Comparison of ENCODE assay signal across 18 cellular contexts in the genomic region with DNA sequence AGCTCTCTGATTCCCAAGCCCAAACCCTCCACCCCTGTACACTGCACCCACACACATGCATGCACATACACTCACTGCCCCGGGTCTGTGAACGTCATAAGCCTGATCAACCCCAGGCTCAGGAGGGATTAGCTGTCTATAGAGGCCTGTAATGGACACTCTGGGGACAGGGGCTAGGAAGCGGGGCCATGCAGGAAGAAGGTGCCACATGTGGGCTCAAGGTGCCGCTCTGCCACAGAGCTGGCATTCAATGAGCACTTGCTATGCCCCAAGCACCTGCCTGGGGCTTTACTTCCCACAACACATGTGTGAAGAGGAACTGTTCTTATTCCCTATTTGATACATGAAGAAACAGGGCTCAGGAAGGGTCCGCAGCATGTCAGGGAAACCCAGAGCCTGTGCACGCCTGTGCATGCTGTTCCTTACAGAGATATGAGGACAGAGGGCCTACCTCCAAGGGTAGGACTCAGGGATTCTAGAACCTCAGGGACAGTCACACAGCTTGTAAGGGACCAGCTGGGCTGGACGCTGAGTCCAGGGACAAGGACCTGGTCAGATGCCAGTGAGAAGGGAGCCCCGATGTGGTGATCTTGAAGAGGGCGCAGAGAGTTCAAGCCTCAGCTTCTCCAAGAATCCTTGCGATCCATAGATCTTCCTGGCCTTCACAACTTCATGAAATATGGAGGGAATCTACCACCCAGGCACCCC. TPM values are rescaled to one million over a fixed set of nuclear protein-coding genes. Genes with fewer than 3 reads are reported as not detected.
A peak's percentile ranks its signal among the peaks of the same experiment; 100 is the strongest.
DNase-seq lines count a peak whose midpoint lies in the region; ATAC-seq and TF ChIP-seq lines count a peak whose summit lies in the region.
"Had no signal": no experiment of that assay in that cellular context is flagged by ENCODE, and none has a peak within 500 bp of the region (broad histone marks: within the 10 kb centered on the region; RNA-seq: fewer than 3 reads in every experiment).

No MANE protein-coding gene starts in this region.

- no peaks in the 10 kb centered on the region for H3K9me3 Mint-ChIP-seq in neural crest cell
- H3K9me3 Mint-ChIP-seq: activated naive CD8-positive, alpha-beta T cell treated with anti-CD3 and anti-CD28 coated beads, Interleukin-2, amount 10 ng/mL, durations not matched to agents 7 days and 5 days; mesothelial cell of epicardium; nephron progenitor cell; type B pancreatic cell had no signal

- H3K27ac Mint-ChIP-seq in neural crest cell (ENCODE audit: unreplicated experiment) = peak overlapping the region; percentile 90
- H3K27ac Mint-ChIP-seq: activated naive CD8-positive, alpha-beta T cell treated with anti-CD3 and anti-CD28 coated beads, Interleukin-2, amount 10 ng/mL, durations not matched to agents 7 days and 5 days; mesothelial cell of epicardium had no signal

- intact Hi-C loops in adrenal gland (cut with DNase I) = loop anchor here in 1 of 2 donors (5.0 kb wide), 1 partner anchor 35 kb away; no protein-coding TSS in a partner anchor
- intact Hi-C loops in stomach (cut with DNase I; ENCODE audit: low total_unique reads) = no loop called here

- H3K4me3 Mint-ChIP-seq in neural crest cell = peak overlapping the region; percentile 68
- H3K4me3 Mint-ChIP-seq: activated naive CD8-positive, alpha-beta T cell treated with anti-CD3 and anti-CD28 coated beads, Interleukin-2, amount 10 ng/mL, durations not matched to agents 7 days and 5 days; mesothelial cell of epicardium had no signal

- TF ChIP-seq CTCF in adrenal gland (IDR thresholded peaks at IDR 0.05) = no peak
- TF ChIP-seq CTCF in neural crest cell (conservative IDR thresholded peaks at IDR 0.05) = no peak
- no peak for TF ChIP-seq CTCF in stomach (IDR thresholded peaks at IDR 0.05)

- TF ChIP-seq POLR2A in adrenal gland (IDR thresholded peaks at IDR 0.05) (no peak), stomach (IDR thresholded peaks at IDR 0.05) (no peak)

- H3K36me3 ChIP-seq in adrenal gland (replicated peaks in 1 of 2) (no peaks in the 10 kb centered on the region), stomach (no peaks in the 10 kb centered on the region)

- H3K36me3 Mint-ChIP-seq in neural crest cell (ENCODE audit: low read depth) = no peaks in the 10 kb centered on the region
- H3K36me3 Mint-ChIP-seq: activated naive CD8-positive, alpha-beta T cell treated with anti-CD3 and anti-CD28 coated beads, Interleukin-2, amount 10 ng/mL, durations not matched to agents 7 days and 5 days; mesothelial cell of epicardium had no signal

- TF ChIP-seq EP300 in stomach (IDR thresholded peaks at IDR 0.05) = no peak

- H3K9me3 ChIP-seq in adrenal gland (replicated peaks in 1 of 3) (no peaks in the 10 kb centered on the region), stomach (no peaks in the 10 kb centered on the region)

- no peak overlapping the region for H3K4me3 ChIP-seq in adrenal gland
- no peak overlapping the region for H3K4me3 ChIP-seq in stomach
- H3K4me3 ChIP-seq: coronary artery had no signal

- H3K27me3 ChIP-seq in adrenal gland = no peaks in the 10 kb centered on the region
- no peaks in the 10 kb centered on the region for H3K27me3 ChIP-seq in stomach

- H3K27me3 Mint-ChIP-seq in neural crest cell (ENCODE audit: low read depth) = no peaks in the 10 kb centered on the region
- H3K27me3 Mint-ChIP-seq: type B pancreatic cell had no signal

- 79 to 86% (median 82%) methylated on average over 7 to 10 of the region's 10 CpGs for WGBS in adrenal gland, 4 donors
- WGBS in stomach, 5 donors = 64 to 89% (median 87%) methylated on average over 10 of the region's 10 CpGs

- H3K4me1 ChIP-seq in adrenal gland (replicated peaks in 1 of 2) (peaks cover 54 to 63% of the 10 kb centered on the region in 2 donors), stomach (peaks cover 69 to 94% (median 88%) of the 10 kb centered on the region in 4 donors)

- ATAC-seq in GM19452 (IDR thresholded peaks at IDR 0.05; ENCODE audit: unreplicated experiment) = no peak
- ATAC-seq: activated CD4-positive, CD25-positive, alpha-beta regulatory T cell treated with anti-CD3 and anti-CD28 coated beads, Interleukin-2, amount 50 U/mL, for 24 hours; left colon had no signal

- DNase-seq in NCI-H82 (lab: John Stamatoyannopoulos, UW) (peak; percentile 82), adrenal gland (peak in 4 of 7 donors; percentile 12 to 49 (median 19)), neural crest cell (ENCODE audit: low read depth, low spot score) (no peak), stomach (no peak), GOT3 (lab: John Stamatoyannopoulos, UW) (no peak)
- no peak for DNase-seq in activated naive CD4-positive, alpha-beta T cell treated with anti-CD3 and anti-CD28 coated beads, Interleukin-2, amount 50 U/mL, for 16 hours
- DNase-seq: activated naive CD8-positive, alpha-beta T cell treated with anti-CD3 and anti-CD28 coated beads, Interleukin-2, amount 10 ng/mL, durations not matched to agents 7 days and 5 days; AML-193; Karpas-422; NCI-H1092; NCI-H2081; nephron progenitor cell had no signal

- peaks cover 34% of the 10 kb centered on the region for H3K4me1 Mint-ChIP-seq in neural crest cell

- no peak overlapping the region for H3K27ac ChIP-seq in adrenal gland
- peak overlapping the region; percentile 13 to 94 (median 63) for H3K27ac ChIP-seq in stomach
- H3K27ac ChIP-seq: coronary artery had no signal

RNA-seq across cellular contexts. Expression of a gene that starts 5.0 kb away (rescaled TPM):
- 100 to 1,000 TPM in 7 of 8 donors, 10 to 100 TPM in 1; 84.0 to 207 (median 134) TPM for total RNA-seq in adrenal gland
- 100 to 1,000 TPM in 1 of 3 donors, 10 to 100 TPM in 2; 80.3 to 113 (median 97.5) TPM for polyA plus RNA-seq in adrenal gland
- total RNA-seq in neural crest cell = 67.7 and 69.9 TPM in 2 replicates
- total RNA-seq in stomach = 100 to 1,000 TPM in 1 of 5 donors, 10 to 100 TPM in 4; 39.1 to 175 (median 45.1) TPM
- polyA plus RNA-seq in stomach = 10 to 100 TPM; 47.8 to 49.6 (median 47.8) TPM

Comparison
In these comparisons a context has a peak if more than half of its experiments do, and no peak if none do; other contexts are left out.
1. DNase-seq: peak in NCI-H82 (single experiment) and adrenal gland (4 of 7); none in neural crest cell (single experiment), stomach (single experiment), GOT3 (single experiment) and activated naive CD4-positive, alpha-beta T cell treated with anti-CD3 and anti-CD28 coated beads, Interleukin-2, amount 50 U/mL, for 16 hours (single experiment).
2. H3K27ac ChIP-seq: peak in stomach (5 of 5); none in adrenal gland (0 of 5).